Comparison of ENCODE assay signal across 16 cellular contexts in genomic region chr6:49328051-49328450, GRCh38.
DNase-seq lines count a peak whose midpoint lies in the region; FAIRE-seq and TF ChIP-seq lines count a peak whose summit lies in the region.
"Had no signal": no experiment of that assay in that cellular context is flagged by ENCODE, and none has a peak within 500 bp of the region (broad histone marks: within the 10 kb centered on the region; RNA-seq: fewer than 3 reads in every experiment).

No MANE protein-coding gene starts in this region.

- H3K27me3 ChIP-seq in astrocyte (ENCODE audit: insufficient read depth, low read length), result no peaks in the 10 kb centered on the region
- H3K27me3 ChIP-seq: SJSA1, uterus had no signal

- H3K9ac ChIP-seq in astrocyte (ENCODE audit: low read length), result no peak overlapping the region

- H3K36me3 Mint-ChIP-seq in astrocyte (ENCODE audit: low read depth, unreplicated experiment), result no peaks in the 10 kb centered on the region

- H3K9me3 ChIP-seq in astrocyte (ENCODE audit: insufficient read depth, low read depth, low read length), result no peaks in the 10 kb centered on the region
- H3K9me3 ChIP-seq: SJSA1, uterus had no signal

- peak overlapping the region; percentile 55 for H2AFZ ChIP-seq in astrocyte (ENCODE audit: low read depth, low read length)

- H3K4me2 ChIP-seq in astrocyte (ENCODE audit: low read length), result no peak overlapping the region

- no peak for FAIRE-seq in astrocyte (lab: Jason Lieb, UNC)
- FAIRE-seq: A204.1, bronchial epithelial cell had no signal

- peaks cover 3% of the 10 kb centered on the region for H3K9me3 Mint-ChIP-seq in astrocyte (ENCODE audit: unreplicated experiment)
- H3K9me3 Mint-ChIP-seq: activated naive CD8-positive, alpha-beta T cell treated with anti-CD3 and anti-CD28 coated beads, Interleukin-2, amount 50 U/mL, for 24 hours had no signal

- no peak overlapping the region for H3K27ac Mint-ChIP-seq in astrocyte (ENCODE audit: unreplicated experiment)
- H3K27ac Mint-ChIP-seq: activated naive CD8-positive, alpha-beta T cell treated with anti-CD3 and anti-CD28 coated beads, Interleukin-2, amount 50 U/mL, for 24 hours had no signal

- H3K4me3 Mint-ChIP-seq in astrocyte (ENCODE audit: unreplicated experiment), result no peak overlapping the region
- H3K4me3 Mint-ChIP-seq: activated naive CD8-positive, alpha-beta T cell treated with anti-CD3 and anti-CD28 coated beads, Interleukin-2, amount 50 U/mL, for 24 hours had no signal

- no peaks in the 10 kb centered on the region for H3K36me3 ChIP-seq in astrocyte (ENCODE audit: insufficient read depth, low read length)
- H3K36me3 ChIP-seq: SJSA1, uterus had no signal

- peaks cover 24% of the 10 kb centered on the region for H3K4me1 Mint-ChIP-seq in astrocyte (ENCODE audit: low read depth, unreplicated experiment)
- H3K4me1 Mint-ChIP-seq: activated naive CD8-positive, alpha-beta T cell treated with anti-CD3 and anti-CD28 coated beads, Interleukin-2, amount 50 U/mL, for 24 hours had no signal

- H3K79me2 ChIP-seq in astrocyte (ENCODE audit: insufficient read depth, low read length), result no peaks in the 10 kb centered on the region

- H3K4me3 ChIP-seq in astrocyte (ENCODE audit: insufficient read depth, low read depth, low read length) (no peak overlapping the region), fibroblast of the aortic adventitia (ENCODE audit: low read depth, low read length) (no peak overlapping the region)
- H3K4me3 ChIP-seq: SJSA1, uterus had no signal

- H4K20me1 ChIP-seq in astrocyte (ENCODE audit: insufficient read depth, low read length), result no peaks in the 10 kb centered on the region

- no peaks in the 10 kb centered on the region for H3K27me3 Mint-ChIP-seq in astrocyte (ENCODE audit: low read depth, unreplicated experiment)

- peak; percentile 10 for DNase-seq in NCI-H345 (lab: John Stamatoyannopoulos, UW)
- DNase-seq in NCI-H345 treated with DMSO at 0.1 percent for 48 hours (lab: John Stamatoyannopoulos, UW; ENCODE audit: unreplicated experiment), result no peak
- DNase-seq in astrocyte (ENCODE audit: low read depth), result no peak
- peak; percentile 30 for DNase-seq in fibroblast of the aortic adventitia (ENCODE audit: low read depth)
- DNase-seq in retina, result peak; percentile 3
- no peak for DNase-seq in NCI-H128 (lab: John Stamatoyannopoulos, UW; ENCODE audit: unreplicated experiment)
- DNase-seq in DMS 273 (lab: John Stamatoyannopoulos, UW; ENCODE audit: unreplicated experiment), result no peak
- no peak for DNase-seq in iPS-NIHi7 (ENCODE audit: extremely low spot score)
- DNase-seq: activated CD4-positive, alpha-beta T cell treated with anti-CD3 and anti-CD28 coated beads, Interleukin-2, amount 50 U/mL, for 1 hour; activated naive CD8-positive, alpha-beta T cell treated with anti-CD3 and anti-CD28 coated beads, Interleukin-2, amount 50 U/mL, for 24 hours; COR-L47; NCI-H2171 treated with DMSO at 0.1 percent for 48 hours; uterus had no signal

- TF ChIP-seq CTCF in astrocyte (IDR thresholded peaks at IDR 0.05; ENCODE audit: insufficient read depth, low read depth, low read length) (no peak), fibroblast of the aortic adventitia (IDR thresholded peaks at IDR 0.05; ENCODE audit: insufficient read depth, low read length) (no peak)

- H3K27ac ChIP-seq in astrocyte (ENCODE audit: low read depth, low read length), result no peak overlapping the region
- H3K27ac ChIP-seq: uterus had no signal

- H3K4me1 ChIP-seq in astrocyte (ENCODE audit: insufficient read depth, low read length), result peaks cover 12% of the 10 kb centered on the region
- H3K4me1 ChIP-seq: uterus had no signal

Comparison
In these comparisons a context has a peak if more than half of its experiments do, and no peak if none do; other contexts are left out.
1. DNase-seq: peak in NCI-H345 (single experiment), fibroblast of the aortic adventitia (single experiment) and retina (single experiment); none in NCI-H345 treated with DMSO at 0.1 percent for 48 hours (single experiment), astrocyte (single experiment), NCI-H128 (single experiment), DMS 273 (single experiment) and iPS-NIHi7 (single experiment).